In genomic region chr19:42918377-42919069, GRCh38 we compare ENCODE assay signal across 5 cellular contexts. TPM values are rescaled to one million over a fixed set of nuclear protein-coding genes. Genes with fewer than 3 reads are reported as not detected.
"Had no signal": no experiment of that assay in that cellular context is flagged by ENCODE, and none has a peak within 500 bp of the region (broad histone marks: within the 10 kb centered on the region; RNA-seq: fewer than 3 reads in every experiment).

No MANE protein-coding gene starts in this region.

RNA-seq across cellular contexts. Expression of gene PSG6, which starts 0.8 kb away (rescaled TPM):
- total RNA-seq: HepG2, HT-29, HT1080, K562 had no signal
- polyA plus RNA-seq: HepG2, IgD-negative memory B cell, K562 had no signal

RNA-seq across cellular contexts. Expression of gene PSG7, which starts 18.5 kb away (rescaled TPM):
- total RNA-seq: HepG2, HT-29, K562 had no signal
- polyA plus RNA-seq: HepG2, IgD-negative memory B cell, K562 had no signal

RNA-seq across cellular contexts. Expression of gene PSG1, which starts 39.0 kb away (rescaled TPM):
- total RNA-seq: HepG2, HT-29, K562 had no signal
- polyA plus RNA-seq: HepG2, IgD-negative memory B cell, K562 had no signal
